9 cellular contexts compared by ENCODE assay signal in the genomic region with DNA sequence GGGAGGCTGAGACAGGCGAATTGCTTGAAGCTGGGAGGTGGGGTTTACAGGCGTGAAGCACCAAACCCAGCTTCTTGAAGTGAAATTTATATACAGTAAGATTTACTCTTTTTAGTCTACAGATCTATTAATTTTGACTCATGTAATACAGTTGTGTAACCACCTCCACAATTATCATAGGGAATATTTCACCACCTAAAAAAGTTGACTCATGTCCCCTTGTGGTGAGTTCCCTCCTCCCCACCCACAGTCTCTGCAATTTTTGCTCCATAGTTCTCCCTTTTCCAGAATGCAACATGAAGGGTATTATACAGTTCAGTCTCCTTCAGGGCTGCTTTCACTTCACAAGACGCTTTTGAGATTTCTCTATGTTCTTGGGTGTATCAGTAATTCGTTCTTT.
A peak's percentile ranks its signal among the peaks of the same experiment; 100 is the strongest.
DNase-seq lines count a peak whose midpoint lies in the region; ATAC-seq, FAIRE-seq and TF ChIP-seq lines count a peak whose summit lies in the region.
"Had no signal": no experiment of that assay in that cellular context is flagged by ENCODE, and none has a peak within 500 bp of the region (broad histone marks: within the 10 kb centered on the region; RNA-seq: fewer than 3 reads in every experiment).

No MANE protein-coding gene starts in this region.

- no peak for ATAC-seq in GM18870 (IDR thresholded peaks at IDR 0.05; ENCODE audit: unreplicated experiment)

- FAIRE-seq in GM19239 (lab: Jason Lieb, UNC), result no peak

- no peak overlapping the region for H3K27ac ChIP-seq in osteoblast (ENCODE audit: low read depth, low read length)

- peak overlapping the region; percentile 2 for H3K4me2 ChIP-seq in osteoblast (ENCODE audit: insufficient read depth, low read length)

- DNase-seq in EL (peak; percentile 45), NB4 (ENCODE audit: low read depth) (peak; percentile 89), choroid plexus epithelial cell (ENCODE audit: low read depth) (peak; percentile 60), osteoblast (ENCODE audit: insufficient read length, low spot score, missing footprints) (peak; percentile 89), GM19239 (ENCODE audit: insufficient read length, low spot score) (no peak), 8988T (no peak)
- DNase-seq: cerebellar nuclear complex, NCI-H2029 had no signal

- H2AFZ ChIP-seq in osteoblast (ENCODE audit: low read length), result no peak overlapping the region

- H3K27me3 ChIP-seq in osteoblast (ENCODE audit: insufficient read depth, low read length), result no peaks in the 10 kb centered on the region

- H3K4me3 ChIP-seq in NB4 (ENCODE audit: low read depth, low read length), result peak overlapping the region; percentile 43
- no peak overlapping the region for H3K4me3 ChIP-seq in choroid plexus epithelial cell (ENCODE audit: low read depth, low read length)
- H3K4me3 ChIP-seq in osteoblast (ENCODE audit: insufficient read depth, low read length), result no peak overlapping the region

- no peaks in the 10 kb centered on the region for H3K9me3 ChIP-seq in osteoblast (ENCODE audit: low read depth, low read length)

- no peaks in the 10 kb centered on the region for H4K20me1 ChIP-seq in osteoblast (ENCODE audit: insufficient read depth, low read length)

- peaks cover 12% of the 10 kb centered on the region for H3K4me1 ChIP-seq in osteoblast (ENCODE audit: insufficient read depth, low read length)

- TF ChIP-seq POLR2A in NB4 (IDR thresholded peaks at IDR 0.05; ENCODE audit: extremely low read depth, insufficient read length), result no peak

- TF ChIP-seq CTCF in NB4 (IDR thresholded peaks at IDR 0.05; ENCODE audit: low read depth, low read length), result peak; percentile 20
- TF ChIP-seq CTCF in choroid plexus epithelial cell (conservative IDR thresholded peaks at IDR 0.05; ENCODE audit: low read depth, low read length), result peak; percentile 44
- peak; percentile 28 for TF ChIP-seq CTCF in osteoblast (IDR thresholded peaks at IDR 0.05; ENCODE audit: extremely low read depth, low read depth, low read length)

- H3K36me3 ChIP-seq in osteoblast (ENCODE audit: insufficient read depth, low read length), result no peaks in the 10 kb centered on the region

- no peaks in the 10 kb centered on the region for H3K79me2 ChIP-seq in osteoblast (ENCODE audit: insufficient read depth, low read length)

Comparison
In these comparisons a context has a peak if more than half of its experiments do, and no peak if none do; other contexts are left out.
1. DNase-seq: peak in EL (single experiment), NB4 (single experiment), choroid plexus epithelial cell (single experiment) and osteoblast (single experiment); none in GM19239 (single experiment) and 8988T (single experiment).
2. Peak in every context shown above with its lines, with median percentiles within 50 percentile points of each other: CTCF ChIP-seq.